In the genomic region with DNA sequence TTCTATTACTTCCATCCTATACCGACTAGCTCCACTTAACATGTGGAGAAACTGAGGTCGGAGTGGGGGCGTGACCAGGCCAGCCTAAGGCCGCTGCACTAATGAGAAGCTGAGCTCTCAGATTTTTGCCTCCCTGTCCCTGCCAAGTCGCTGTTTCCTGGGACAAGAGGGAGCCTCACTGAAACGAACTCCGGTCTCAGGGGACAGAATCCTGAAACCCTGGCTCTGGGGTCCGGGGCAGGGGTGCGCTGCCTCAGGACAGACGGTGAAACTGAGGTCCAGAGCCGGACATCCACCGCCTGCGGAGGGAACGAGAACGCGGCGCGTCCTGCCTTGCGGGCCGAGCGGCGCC, we compare ENCODE assay signal across 8 cellular contexts. TPM values are rescaled to one million over a fixed set of nuclear protein-coding genes. Genes with fewer than 3 reads are reported as not detected.
DNase-seq lines count a peak whose midpoint lies in the region; ATAC-seq and TF ChIP-seq lines count a peak whose summit lies in the region.

No MANE protein-coding gene starts in this region.

- intact Hi-C loops in natural killer cell (cut with micrococcal nuclease) = loop anchor here (1.0 to 2.0 kb wide), 2 partner anchors 35 to 49 kb away; a partner anchor contains a TSS

- H3K4me1 Mint-ChIP-seq in endothelial cell (ENCODE audit: unreplicated experiment) (peaks cover 41% of the 10 kb centered on the region), natural killer cell (peaks cover 39 to 56% of the 10 kb centered on the region in 2 donors)

- H3K4me3 Mint-ChIP-seq in endothelial cell (ENCODE audit: unreplicated experiment) = peak overlapping the region; percentile 85
- peak overlapping the region; percentile 87 for H3K4me3 Mint-ChIP-seq in natural killer cell

- DNase-seq in Ammon's horn (ENCODE audit: low spot score) (peak; percentile 17), NCI-H446 treated with DMSO at 0.1 percent for 48 hours (lab: John Stamatoyannopoulos, UW) (peak; percentile 20), endothelial cell (ENCODE audit: low spot score) (no peak), natural killer cell (no peak), middle frontal gyrus (ENCODE audit: extremely low spot score, low spot score) (no peak), DMS114 treated with DMSO at 0.1 percent for 48 hours (lab: John Stamatoyannopoulos, UW; ENCODE audit: unreplicated experiment) (no peak)

- H3K27me3 Mint-ChIP-seq in endothelial cell (ENCODE audit: unreplicated experiment) (peaks cover 6% of the 10 kb centered on the region), natural killer cell (ENCODE audit: low read depth in 2 of 2) (no peaks in the 10 kb centered on the region)

- H3K27ac Mint-ChIP-seq in endothelial cell (ENCODE audit: unreplicated experiment) (peak overlapping the region; percentile 40), natural killer cell (peak overlapping the region; percentile 52 to 70)

- TF ChIP-seq CTCF in endothelial cell (IDR thresholded peaks at IDR 0.05; ENCODE audit: unreplicated experiment) (no peak), natural killer cell (IDR thresholded peaks at IDR 0.05) (no peak)

- H3K36me3 Mint-ChIP-seq in endothelial cell (ENCODE audit: low read depth, unreplicated experiment) (peaks cover 13% of the 10 kb centered on the region), natural killer cell (no peaks in the 10 kb centered on the region)

- H3K9me3 Mint-ChIP-seq in endothelial cell (ENCODE audit: unreplicated experiment) (no peaks in the 10 kb centered on the region), natural killer cell (no peaks in the 10 kb centered on the region)

- ATAC-seq in natural killer cell (no peak), GM19351 (IDR thresholded peaks at IDR 0.05; ENCODE audit: unreplicated experiment) (no peak), HG03378 (IDR thresholded peaks at IDR 0.05; ENCODE audit: unreplicated experiment) (no peak)

RNA-seq across cellular contexts. Expression of a gene that starts 0.2 kb away (rescaled TPM):
- 59.4 TPM for total RNA-seq in endothelial cell (ENCODE audit: unreplicated experiment)
- 10 to 100 TPM in 2 of 3 donors, 1 to 10 TPM in 1; 9.7 to 10.6 (median 10.2) TPM for total RNA-seq in natural killer cell

RNA-seq across cellular contexts. Expression of a gene that starts 31.0 kb away (rescaled TPM):
- total RNA-seq in endothelial cell (ENCODE audit: unreplicated experiment) (not detected), natural killer cell (10 to 100 TPM; 14.0 to 31.4 (median 16.2) TPM)

RNA-seq across cellular contexts. Expression of a gene that starts 49.1 kb away (rescaled TPM):
- total RNA-seq in endothelial cell (ENCODE audit: unreplicated experiment) (78.5 TPM), natural killer cell (100 to 1,000 TPM; 124 to 156 (median 125) TPM)

Comparison
In these comparisons a context has a peak if more than half of its experiments do, and no peak if none do; other contexts are left out.
1. DNase-seq: peak in Ammon's horn (single experiment) and NCI-H446 treated with DMSO at 0.1 percent for 48 hours (single experiment); none in endothelial cell (single experiment), natural killer cell (single experiment), middle frontal gyrus (single experiment) and DMS114 treated with DMSO at 0.1 percent for 48 hours (single experiment).
2. RNA of a gene that starts 31.0 kb away (total RNA-seq): 14.0 to 31.4 TPM in natural killer cell; not detected in endothelial cell (single experiment); every median in the first group is over 10 times any median in the second.